25 cellular contexts compared by ENCODE assay signal in the genomic region with DNA sequence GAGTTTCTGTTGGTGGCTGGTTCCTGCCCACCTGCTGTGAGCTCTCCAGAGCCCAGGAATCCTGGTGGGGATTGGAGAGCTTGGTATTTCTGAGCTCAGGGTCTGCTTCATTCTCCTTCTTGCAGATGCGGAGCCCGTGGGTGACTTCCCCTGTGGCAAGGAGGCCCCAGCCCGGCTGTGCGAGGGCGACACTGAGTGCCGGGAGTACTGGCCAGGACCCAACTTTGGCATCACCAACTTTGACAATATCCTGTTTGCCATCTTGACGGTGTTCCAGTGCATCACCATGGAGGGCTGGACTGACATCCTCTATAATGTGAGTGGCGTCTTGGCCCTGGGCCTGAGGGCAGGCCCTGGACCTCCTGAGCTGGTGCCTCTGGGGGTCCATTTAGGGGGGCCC. TPM values are rescaled to one million over a fixed set of nuclear protein-coding genes. Genes with fewer than 3 reads are reported as not detected.
"Had no signal": no experiment of that assay in that cellular context is flagged by ENCODE, and none has a peak within 500 bp of the region (broad histone marks: within the 10 kb centered on the region; RNA-seq: fewer than 3 reads in every experiment).

No MANE protein-coding gene starts in this region.

- H3K27me3 ChIP-seq: brain microvascular endothelial cell had no signal

- H3K36me3 ChIP-seq: brain microvascular endothelial cell, esophagus squamous epithelium, gastroesophageal sphincter had no signal

- H3K9me3 ChIP-seq: esophagus squamous epithelium, gastroesophageal sphincter had no signal

- H3K4me1 ChIP-seq: esophagus squamous epithelium, gastroesophageal sphincter had no signal

- DNase-seq: activated CD4-positive, alpha-beta memory T cell treated with anti-CD3 and anti-CD28 coated beads, Interleukin-2, amount 10 ng/mL, durations not matched to agents 7 days and 5 days; activated CD4-positive, alpha-beta T cell treated with anti-CD3 and anti-CD28 coated beads for 36 hours; activated CD4-positive, alpha-beta T cell treated with anti-CD3 and anti-CD28 coated beads, Interleukin-2, amount 10 ng/mL, durations not matched to agents 7 days and 5 days; activated CD4-positive, alpha-beta T cell treated with anti-CD3 and anti-CD28 coated beads, Interleukin-2, amount 50 U/mL, for 4 hours; activated CD4-positive, CD25-positive, alpha-beta regulatory T cell; activated CD4-positive, CD25-positive, alpha-beta regulatory T cell treated with anti-CD3 and anti-CD28 coated beads, Interleukin-2, amount 50 U/mL, for 72 hours; activated CD8-positive, alpha-beta memory T cell treated with anti-CD3 and anti-CD28 coated beads, Interleukin-2, amount 50 U/mL, for 48 hours; activated gamma-delta T cell; activated naive CD4-positive, alpha-beta T cell; activated naive CD4-positive, alpha-beta T cell treated with anti-CD3 and anti-CD28 coated beads, Interleukin-2, amount 10 ng/mL, durations not matched to agents 7 days and 5 days; activated naive CD8-positive, alpha-beta T cell treated with anti-CD3 and anti-CD28 coated beads, Interleukin-2, amount 10 ng/mL, durations not matched to agents 7 days and 5 days; activated T-cell treated with anti-CD3 and anti-CD28 coated beads for 4 hours; activated T-cell treated with anti-CD3 and anti-CD28 coated beads, Interleukin-2, amount 50 U/mL, for 24 hours; activated T-cell treated with anti-CD3 and anti-CD28 coated beads, Interleukin-2, amount 50 U/mL, for 72 hours; brain microvascular endothelial cell; cortex of kidney; dermis blood vessel endothelial cell; effector CD8-positive, alpha-beta T cell; esophagus squamous epithelium; foreskin melanocyte; T-helper 2 cell had no signal

- ATAC-seq: activated CD4-positive, alpha-beta T cell treated with anti-CD3 and anti-CD28 coated beads for 36 hours; activated naive CD4-positive, alpha-beta T cell treated with anti-CD3 and anti-CD28 coated beads, Interleukin-2, amount 50 U/mL, for 72 hours; activated T-cell treated with anti-CD3 and anti-CD28 coated beads, Interleukin-2, amount 50 U/mL, for 72 hours; gastroesophageal sphincter had no signal

- H3K27ac ChIP-seq: brain microvascular endothelial cell, epithelial cell of prostate, esophagus squamous epithelium, gastroesophageal sphincter had no signal

- H3K4me3 ChIP-seq: esophagus squamous epithelium, gastroesophageal sphincter had no signal

RNA-seq across cellular contexts. Expression of a gene that starts 39.5 kb away (rescaled TPM):
- total RNA-seq: activated CD4-positive, alpha-beta memory T cell treated with anti-CD3 and anti-CD28 coated beads, Interleukin-2, amount 10 ng/mL, durations not matched to agents 7 days and 5 days; activated CD4-positive, alpha-beta T cell treated with anti-CD3 and anti-CD28 coated beads, Interleukin-2, amount 10 ng/mL, durations not matched to agents 7 days and 5 days; activated naive CD8-positive, alpha-beta T cell treated with anti-CD3 and anti-CD28 coated beads, Interleukin-2, amount 10 ng/mL, durations not matched to agents 7 days and 5 days; bronchial epithelial cell; esophagus squamous epithelium had no signal
